ENCODE assay signal across 29 cellular contexts in the genomic region with DNA sequence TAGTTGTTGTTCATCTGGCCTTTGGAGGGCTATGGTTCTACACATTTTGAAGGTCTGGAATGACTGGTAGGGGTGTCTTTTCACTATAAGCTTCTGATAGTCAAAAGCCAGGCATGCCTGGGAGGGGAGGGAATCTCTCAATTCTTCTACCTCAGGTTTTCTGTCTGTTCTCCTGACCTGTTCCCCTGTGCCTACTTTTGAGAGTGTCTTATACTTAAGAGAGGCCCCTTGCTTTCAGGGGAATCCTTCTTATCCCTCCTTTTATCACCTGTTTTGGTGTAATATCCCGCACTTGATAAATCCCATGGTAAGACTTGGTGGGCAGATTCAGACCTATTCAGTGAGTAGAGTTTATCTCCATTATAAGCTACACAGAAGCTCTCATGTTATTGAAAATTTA.
"Had no signal": no experiment of that assay in that cellular context is flagged by ENCODE, and none has a peak within 500 bp of the region (broad histone marks: within the 10 kb centered on the region; RNA-seq: fewer than 3 reads in every experiment).

No MANE protein-coding gene starts in this region.

- H3K4me3 ChIP-seq: stomach, suprapubic skin, testis, thoracic aorta, thyroid gland, tibial artery, tibial nerve, transverse colon, upper lobe of left lung, upper lobe of right lung, uterus, vagina had no signal

- DNase-seq: stimulated activated CD4-positive, alpha-beta T cell treated with anti-CD3 and anti-CD28 coated beads, Interleukin-2, amount 100 ng/mL, for 48 hours; stimulated activated CD4-positive, alpha-beta T cell treated with anti-CD3 and anti-CD28 coated beads, Interleukin-4, amount 100 ng/mL, for 1 hour; stimulated activated CD4-positive, alpha-beta T cell treated with anti-CD3 and anti-CD28 coated beads, Interleukin-4, amount 100 ng/mL, for 24 hours; stimulated activated CD4-positive, alpha-beta T cell treated with anti-CD3 and anti-CD28 coated beads, Interleukin-4, amount 100 ng/mL, for 4 hours; stimulated activated CD8-positive, alpha-beta memory T cell treated with anti-CD3 and anti-CD28 coated beads, Interleukin-4, amount 100 ng/mL, for 48 hours; stimulated activated naive B cell treated with anti-CD40 and anti-IgM and Interleukin-4, amounts not matched to agents 10 μg/mL and 1 μg/mL and 100 μg/mL, for 72 hours; stimulated activated naive CD4-positive, alpha-beta T cell; stimulated activated naive CD4-positive, alpha-beta T cell treated with Interleukin-2 at 50 U/mL for 16 hours; stimulated activated naive CD8-positive, alpha-beta T cell treated with anti-CD3 and anti-CD28 coated beads, Interleukin-15, amount 100 ng/mL, for 72 hours; stimulated activated naive CD8-positive, alpha-beta T cell treated with anti-CD3 and anti-CD28 coated beads, Interleukin-15, Interleukin-2, amounts not matched to agents 100 U/mL and 50 U/mL, for 24 hours; stomach; substantia nigra; testis; thyroid gland; tibial artery; transverse colon; trophoblast cell; upper lobe of left lung; upper lobe of right lung; uterus had no signal

- H3K4me1 ChIP-seq: stomach, suprapubic skin, testis, thyroid gland, tibial artery, tibial nerve, transverse colon, upper lobe of left lung, upper lobe of right lung, uterus, vagina had no signal

- ATAC-seq: stimulated activated effector memory CD8-positive, alpha-beta T cell treated with anti-CD3 and anti-CD28 coated beads, Interleukin-12 subunit alpha, Interleukin-12 subunit beta, amount 100 ng/mL, for 72 hours; stimulated activated memory B cell treated with anti-CD40 and anti-IgM and Interleukin-4, amounts not matched to agents 10 μg/mL and 1 μg/mL and 100 μg/mL, for 72 hours; stimulated activated naive B cell treated with anti-CD40 and anti-IgM and Interleukin-4, amounts not matched to agents 10 μg/mL and 1 μg/mL and 100 μg/mL, for 72 hours; stimulated activated naive CD8-positive, alpha-beta T cell treated with anti-CD3 and anti-CD28 coated beads, Interleukin-15, amount 100 ng/mL, for 72 hours; stimulated activated naive CD8-positive, alpha-beta T cell treated with anti-CD3 and anti-CD28 coated beads, Interleukin-15, Interleukin-2, amounts not matched to agents 100 U/mL and 50 U/mL, for 24 hours; upper lobe of right lung had no signal

- H3K36me3 ChIP-seq: suprapubic skin, thoracic aorta, thyroid gland, tibial artery, transverse colon, upper lobe of left lung, upper lobe of right lung, uterus, vagina had no signal

- H3K4me1 Mint-ChIP-seq: stimulated activated effector memory CD8-positive, alpha-beta T cell treated with anti-CD3 and anti-CD28 coated beads, Interleukin-12 subunit alpha, Interleukin-12 subunit beta, amount 100 ng/mL, for 72 hours; stimulated activated memory B cell treated with anti-CD40 and anti-IgM and Interleukin-4, amounts not matched to agents 10 μg/mL and 1 μg/mL and 100 μg/mL, for 72 hours; stimulated activated naive B cell treated with anti-CD40 and anti-IgM and Interleukin-4, amounts not matched to agents 10 μg/mL and 1 μg/mL and 100 μg/mL, for 72 hours; stimulated activated naive CD8-positive, alpha-beta T cell treated with anti-CD3 and anti-CD28 coated beads, Interleukin-15, amount 100 ng/mL, for 72 hours had no signal

- H3K27ac ChIP-seq: stomach, suprapubic skin, testis, thoracic aorta, thyroid gland, tibial artery, tibial nerve, transverse colon, upper lobe of left lung, upper lobe of right lung, uterus, vagina had no signal

- H3K27ac Mint-ChIP-seq: stimulated activated effector memory CD8-positive, alpha-beta T cell treated with anti-CD3 and anti-CD28 coated beads, Interleukin-12 subunit alpha, Interleukin-12 subunit beta, amount 100 ng/mL, for 72 hours; stimulated activated memory B cell treated with anti-CD40 and anti-IgM and Interleukin-4, amounts not matched to agents 10 μg/mL and 1 μg/mL and 100 μg/mL, for 72 hours; stimulated activated naive B cell treated with anti-CD40 and anti-IgM and Interleukin-4, amounts not matched to agents 10 μg/mL and 1 μg/mL and 100 μg/mL, for 72 hours; stimulated activated naive CD8-positive, alpha-beta T cell treated with anti-CD3 and anti-CD28 coated beads, Interleukin-15, Interleukin-2, amounts not matched to agents 100 ng/mL and 50 ng/mL, for 24 hours; type B pancreatic cell had no signal

- FAIRE-seq: urothelium cell line had no signal

- H3K4me3 Mint-ChIP-seq: stimulated activated effector memory CD8-positive, alpha-beta T cell treated with anti-CD3 and anti-CD28 coated beads, Interleukin-12 subunit alpha, Interleukin-12 subunit beta, amount 100 ng/mL, for 72 hours; stimulated activated memory B cell treated with anti-CD40 and anti-IgM and Interleukin-4, amounts not matched to agents 10 μg/mL and 1 μg/mL and 100 μg/mL, for 72 hours; stimulated activated naive B cell treated with anti-CD40 and anti-IgM and Interleukin-4, amounts not matched to agents 10 μg/mL and 1 μg/mL and 100 μg/mL, for 72 hours; stimulated activated naive CD8-positive, alpha-beta T cell treated with anti-CD3 and anti-CD28 coated beads, Interleukin-15, amount 100 ng/mL, for 72 hours; stimulated activated naive CD8-positive, alpha-beta T cell treated with anti-CD3 and anti-CD28 coated beads, Interleukin-15, Interleukin-2, amounts not matched to agents 100 ng/mL and 50 ng/mL, for 24 hours; type B pancreatic cell had no signal

- H3K36me3 Mint-ChIP-seq: stimulated activated effector memory CD8-positive, alpha-beta T cell treated with anti-CD3 and anti-CD28 coated beads, Interleukin-12 subunit alpha, Interleukin-12 subunit beta, amount 100 ng/mL, for 72 hours; stimulated activated memory B cell treated with anti-CD40 and anti-IgM and Interleukin-4, amounts not matched to agents 10 μg/mL and 1 μg/mL and 100 μg/mL, for 72 hours; type B pancreatic cell had no signal

- H3K9me3 ChIP-seq: suprapubic skin, testis, thoracic aorta, thyroid gland, transverse colon, upper lobe of left lung, upper lobe of right lung, uterus, vagina had no signal

- H3K27me3 Mint-ChIP-seq: stimulated activated memory B cell treated with anti-CD40 and anti-IgM and Interleukin-4, amounts not matched to agents 10 μg/mL and 1 μg/mL and 100 μg/mL, for 72 hours; stimulated activated naive CD8-positive, alpha-beta T cell treated with anti-CD3 and anti-CD28 coated beads, Interleukin-15, Interleukin-2, amounts not matched to agents 100 ng/mL and 50 ng/mL, for 24 hours; type B pancreatic cell had no signal

- H3K27me3 ChIP-seq: stomach, suprapubic skin, testis, thyroid gland, tibial artery, tibial nerve, transverse colon, upper lobe of left lung, upper lobe of right lung, uterus, vagina had no signal

- H3K9me3 Mint-ChIP-seq: stimulated activated effector memory CD8-positive, alpha-beta T cell treated with anti-CD3 and anti-CD28 coated beads, Interleukin-12 subunit alpha, Interleukin-12 subunit beta, amount 100 ng/mL, for 72 hours; stimulated activated memory B cell treated with anti-CD40 and anti-IgM and Interleukin-4, amounts not matched to agents 10 μg/mL and 1 μg/mL and 100 μg/mL, for 72 hours; stimulated activated naive B cell treated with anti-CD40 and anti-IgM and Interleukin-4, amounts not matched to agents 10 μg/mL and 1 μg/mL and 100 μg/mL, for 72 hours; stimulated activated naive CD8-positive, alpha-beta T cell treated with anti-CD3 and anti-CD28 coated beads, Interleukin-15, Interleukin-2, amounts not matched to agents 100 ng/mL and 50 ng/mL, for 24 hours had no signal
